1 cellular context compared by ENCODE assay signal in genomic region chr2:95060446-95061118, GRCh38.
TF ChIP-seq lines count a peak whose summit lies in the region.

No MANE protein-coding gene starts in this region.

TF ChIP-seq in HepG2, 621 proteins besides CTCF, POLR2A, EP300 and RAD21 (continued from another document):
- TF ChIP-seq THRA (CRISPR knock-in tag; IDR thresholded peaks at IDR 0.05; ENCODE audit: borderline replicate concordance) (peak; percentile 36; the same call in 1 of the 2 replicates), NCOR1 (IDR thresholded peaks at IDR 0.05; ENCODE audit: borderline replicate concordance, low read length) (peak; percentile 40; the same call in 1 of the 2 replicates), NR2F1 (CRISPR knock-in tag; IDR thresholded peaks at IDR 0.05) (no peak), ETV5 (CRISPR knock-in tag; IDR thresholded peaks at IDR 0.05; ENCODE audit: borderline replicate concordance) (peak; percentile 15; the same call in 1 of the 2 replicates), PAXIP1 (CRISPR knock-in tag; conservative IDR thresholded peaks at IDR 0.05) (peak; percentile 76), MYPOP (CRISPR knock-in tag; IDR thresholded peaks at IDR 0.05) (peak; percentile 31; the same call in 1 of the 2 replicates), ZNF644 (CRISPR knock-in tag; IDR thresholded peaks at IDR 0.05; ENCODE audit: low read depth) (peak; percentile 60; the same call in 1 of the 2 replicates), ZNF225 (CRISPR knock-in tag; IDR thresholded peaks at IDR 0.05) (no peak), ZC3H13 (CRISPR knock-in tag; IDR thresholded peaks at IDR 0.05) (no peak), ZBTB33 (CRISPR knock-in tag; IDR thresholded peaks at IDR 0.05) (no peak), NR0B2 (CRISPR knock-in tag; IDR thresholded peaks at IDR 0.05) (0 out of 2 replicates have a peak, but pooled peaks have one; percentile 13), SOX13 (IDR thresholded peaks at IDR 0.05) (0 out of 2 replicates have a peak, but pooled peaks have one; percentile 18), SOX13 (CRISPR knock-in tag; conservative IDR thresholded peaks at IDR 0.05 in 1 of 2, IDR thresholded peaks at IDR 0.05 in 1 of 2) (peak in 1 of 2 experiments; percentile 81; a peak in 2 of 4 replicates), TEAD3 (CRISPR knock-in tag; optimal IDR thresholded peaks at IDR 0.05; ENCODE audit: borderline replicate concordance) (peak; percentile 50), MAX (IDR thresholded peaks at IDR 0.05) (peak; percentile 63), HNF4G (IDR thresholded peaks at IDR 0.05; ENCODE audit: borderline replicate concordance, low read depth, low read length) (peak; percentile 72), HNF4G (CRISPR knock-in tag; IDR thresholded peaks at IDR 0.05; ENCODE audit: borderline replicate concordance, low read depth) (0 out of 2 replicates have a peak, but pooled peaks have one; percentile 14), ZNF292 (CRISPR knock-in tag; IDR thresholded peaks at IDR 0.05; ENCODE audit: borderline replicate concordance, low read depth) (peak; percentile 77; the same call in 1 of the 2 replicates), SOX5 (CRISPR knock-in tag; IDR thresholded peaks at IDR 0.05; ENCODE audit: borderline replicate concordance) (peak; percentile 73; the same call in 1 of the 2 replicates), ZMYM4 (CRISPR knock-in tag; IDR thresholded peaks at IDR 0.05) (0 out of 2 replicates have a peak, but pooled peaks have one; percentile 22), ZNF629 (CRISPR knock-in tag; conservative IDR thresholded peaks at IDR 0.05) (0 out of 2 replicates have a peak, but pooled peaks have one; percentile 15), RORA (CRISPR knock-in tag; IDR thresholded peaks at IDR 0.05) (no peak), NR2F6 (IDR thresholded peaks at IDR 0.05) (no peak), NR2F6 (CRISPR knock-in tag; IDR thresholded peaks at IDR 0.05) (peak; percentile 8; the same call in 1 of the 2 replicates), ARNT (IDR thresholded peaks at IDR 0.05) (no peak), ZNF687 (CRISPR knock-in tag; IDR thresholded peaks at IDR 0.05) (peak; percentile 26), POLR2G (IDR thresholded peaks at IDR 0.05; ENCODE audit: low read depth, low read length) (peak; percentile 66), KDM5B (CRISPR knock-in tag; IDR thresholded peaks at IDR 0.05; ENCODE audit: borderline replicate concordance) (0 out of 2 replicates have a peak, but pooled peaks have one; percentile 42)
TF ChIP-seq in HepG2: peak in this region for 69.
